In the genomic region with DNA sequence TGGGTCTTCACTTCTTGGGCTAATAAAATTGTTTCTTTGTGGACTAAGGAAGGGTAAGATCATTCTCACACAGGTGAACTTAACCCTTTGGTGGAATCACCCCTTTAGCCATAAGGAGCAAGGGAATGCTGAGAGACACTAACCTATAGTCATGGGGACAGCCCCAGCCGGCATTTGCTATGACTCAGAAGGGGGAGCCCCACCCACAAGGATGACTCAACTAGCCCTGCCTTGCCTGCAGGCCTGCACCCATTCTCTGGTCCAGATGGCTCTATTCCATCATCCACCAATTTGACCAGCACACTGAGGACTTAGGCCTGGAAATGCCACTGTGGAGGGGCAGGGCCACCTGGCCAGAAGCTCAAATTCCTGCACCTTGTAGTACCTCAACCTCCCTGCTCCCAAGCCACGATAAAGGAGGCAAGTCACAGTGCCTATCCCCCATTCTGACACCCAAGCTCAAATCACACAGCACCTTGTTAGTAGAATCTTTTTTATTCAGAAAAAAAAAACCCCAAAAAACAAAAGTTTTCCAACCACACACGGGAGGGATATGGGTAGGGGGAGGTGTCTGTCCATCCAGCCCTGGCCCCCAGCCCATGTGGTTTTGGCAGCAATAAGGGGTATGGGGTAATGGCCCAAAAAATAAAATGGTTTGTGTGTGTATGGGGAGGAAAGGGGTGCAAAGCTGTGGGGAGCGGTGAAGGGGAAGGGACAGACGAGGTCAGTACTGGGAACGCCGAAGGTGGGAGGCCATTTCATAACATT, we compare ENCODE assay signal across 8 cellular contexts. TPM values are rescaled to one million over a fixed set of nuclear protein-coding genes. Genes with fewer than 3 reads are reported as not detected.
DNase-seq lines count a peak whose midpoint lies in the region; ATAC-seq and TF ChIP-seq lines count a peak whose summit lies in the region.

No MANE protein-coding gene starts in this region.

- H3K36me3 Mint-ChIP-seq in activated CD8-positive, alpha-beta memory T cell treated with anti-CD3 and anti-CD28 coated beads, Interleukin-2, amount 10 ng/mL, durations not matched to agents 7 days and 5 days, result peaks cover 64% of the 10 kb centered on the region
- H3K36me3 Mint-ChIP-seq in nephron progenitor cell (ENCODE audit: low read depth), result peaks cover 36% of the 10 kb centered on the region

- H3K4me1 Mint-ChIP-seq in activated CD8-positive, alpha-beta memory T cell treated with anti-CD3 and anti-CD28 coated beads, Interleukin-2, amount 10 ng/mL, durations not matched to agents 7 days and 5 days, result peaks cover 47% of the 10 kb centered on the region
- H3K4me1 Mint-ChIP-seq in nephron progenitor cell, result peaks cover 43% of the 10 kb centered on the region

- ATAC-seq in GM18868 (IDR thresholded peaks at IDR 0.05; ENCODE audit: unreplicated experiment), result peak; percentile 29
- ATAC-seq in activated CD8-positive, alpha-beta memory T cell treated with anti-CD3 and anti-CD28 coated beads, Interleukin-2, amount 10 ng/mL, durations not matched to agents 7 days and 5 days, result peak; percentile 40
- no peak for ATAC-seq in GM19467 (IDR thresholded peaks at IDR 0.05; ENCODE audit: unreplicated experiment)
- ATAC-seq in HG03025 (IDR thresholded peaks at IDR 0.05; ENCODE audit: low FRiP score, unreplicated experiment), result no peak

- peak overlapping the region; percentile 98 for H3K4me3 Mint-ChIP-seq in activated CD8-positive, alpha-beta memory T cell treated with anti-CD3 and anti-CD28 coated beads, Interleukin-2, amount 10 ng/mL, durations not matched to agents 7 days and 5 days
- peak overlapping the region; percentile 99 for H3K4me3 Mint-ChIP-seq in nephron progenitor cell

- no peaks in the 10 kb centered on the region for H3K27me3 Mint-ChIP-seq in activated CD8-positive, alpha-beta memory T cell treated with anti-CD3 and anti-CD28 coated beads, Interleukin-2, amount 10 ng/mL, durations not matched to agents 7 days and 5 days
- H3K27me3 Mint-ChIP-seq in nephron progenitor cell (ENCODE audit: low read depth, poor library complexity), result no peaks in the 10 kb centered on the region

- CTCF ChIA-PET in activated CD8-positive, alpha-beta memory T cell treated with anti-CD3 and anti-CD28 coated beads, Interleukin-2, amount 10 ng/mL, durations not matched to agents 7 days and 5 days (lab: Charles Lee), result interaction anchor here (1.2 to 4.4 kb wide), 4 partner anchors 22 to 86 kb away, joined by 4 to 34 read pairs (median 7); a partner anchor contains a TSS

- DNase-seq in NCI-H446 treated with DMSO at 0.1 percent for 48 hours (lab: John Stamatoyannopoulos, UW) (peak; percentile 23), erythroblast (lab: John Stamatoyannopoulos, UW) (peak; percentile 88 to 93), nephron progenitor cell (no peak), stromal cell of bone marrow (ENCODE audit: low read depth) (peak; percentile 86)
- DNase-seq in activated CD8-positive, alpha-beta memory T cell treated with anti-CD3 and anti-CD28 coated beads, Interleukin-2, amount 10 ng/mL, durations not matched to agents 7 days and 5 days, result peak; percentile 94

- TF ChIP-seq CTCF in nephron progenitor cell (IDR thresholded peaks at IDR 0.05), result no peak

- H3K27ac Mint-ChIP-seq in activated CD8-positive, alpha-beta memory T cell treated with anti-CD3 and anti-CD28 coated beads, Interleukin-2, amount 10 ng/mL, durations not matched to agents 7 days and 5 days, result peak overlapping the region; percentile 92
- H3K27ac Mint-ChIP-seq in nephron progenitor cell, result peak overlapping the region; percentile 98

- H3K9me3 Mint-ChIP-seq in activated CD8-positive, alpha-beta memory T cell treated with anti-CD3 and anti-CD28 coated beads, Interleukin-2, amount 10 ng/mL, durations not matched to agents 7 days and 5 days (ENCODE audit: low read depth), result no peaks in the 10 kb centered on the region
- H3K9me3 Mint-ChIP-seq in nephron progenitor cell, result no peaks in the 10 kb centered on the region

- TF ChIP-seq POLR2A in erythroblast (IDR thresholded peaks at IDR 0.05; ENCODE audit: low read length), result peak; percentile 57

RNA-seq across cellular contexts. Expression of a gene that starts 3.0 kb away (rescaled TPM):
- total RNA-seq in activated CD8-positive, alpha-beta memory T cell treated with anti-CD3 and anti-CD28 coated beads, Interleukin-2, amount 10 ng/mL, durations not matched to agents 7 days and 5 days, result 1,000 to 10,000 TPM; 2,029 to 2,329 TPM

RNA-seq across cellular contexts. Expression of a gene that starts 5.3 kb away (rescaled TPM):
- 100 to 1,000 TPM; 226 to 273 TPM for total RNA-seq in activated CD8-positive, alpha-beta memory T cell treated with anti-CD3 and anti-CD28 coated beads, Interleukin-2, amount 10 ng/mL, durations not matched to agents 7 days and 5 days

RNA-seq across cellular contexts. Expression of a gene that starts 5.5 kb away (rescaled TPM):
- total RNA-seq in activated CD8-positive, alpha-beta memory T cell treated with anti-CD3 and anti-CD28 coated beads, Interleukin-2, amount 10 ng/mL, durations not matched to agents 7 days and 5 days, result 10 to 100 TPM; 82.3 to 84.6 TPM

RNA-seq across cellular contexts. Expression of a gene that starts 5.6 kb away (rescaled TPM):
- total RNA-seq in activated CD8-positive, alpha-beta memory T cell treated with anti-CD3 and anti-CD28 coated beads, Interleukin-2, amount 10 ng/mL, durations not matched to agents 7 days and 5 days, result 10 to 100 TPM; 27.7 to 30.8 TPM

RNA-seq across cellular contexts. Expression of a gene that starts 13.3 kb away (rescaled TPM):
- total RNA-seq in activated CD8-positive, alpha-beta memory T cell treated with anti-CD3 and anti-CD28 coated beads, Interleukin-2, amount 10 ng/mL, durations not matched to agents 7 days and 5 days, result not detected

Comparison
In these comparisons a context has a peak if more than half of its experiments do, and no peak if none do; other contexts are left out.
1. ATAC-seq: peak in GM18868 (single experiment) and activated CD8-positive, alpha-beta memory T cell treated with anti-CD3 and anti-CD28 coated beads, Interleukin-2, amount 10 ng/mL, durations not matched to agents 7 days and 5 days (single experiment); none in GM19467 (single experiment) and HG03025 (single experiment).